21 cellular contexts compared by ENCODE assay signal in genomic region chr4:136121431-136121830, GRCh38.
"Had no signal": no experiment of that assay in that cellular context is flagged by ENCODE, and none has a peak within 500 bp of the region (broad histone marks: within the 10 kb centered on the region; RNA-seq: fewer than 3 reads in every experiment).

No MANE protein-coding gene starts in this region.

- H3K27me3 Mint-ChIP-seq: activated B cell treated with CpG ODN at 0.5 μM for 24 hours; activated CD4-positive, alpha-beta memory T cell treated with anti-CD3 and anti-CD28 coated beads for 36 hours; activated CD8-positive, alpha-beta memory T cell treated with anti-CD3 and anti-CD28 coated beads, Interleukin-2, amount 10 ng/mL, durations not matched to agents 7 days and 5 days; activated naive CD8-positive, alpha-beta T cell had no signal

- H3K4me1 Mint-ChIP-seq: activated B cell treated with CpG ODN at 0.5 μM for 24 hours; activated CD8-positive, alpha-beta memory T cell treated with anti-CD3 and anti-CD28 coated beads, Interleukin-2, amount 10 ng/mL, durations not matched to agents 7 days and 5 days; nephron; stimulated activated effector memory CD8-positive, alpha-beta T cell treated with anti-CD3 and anti-CD28 coated beads, Interleukin-12 subunit alpha, Interleukin-12 subunit beta, amount 100 ng/mL, for 72 hours had no signal

- H3K9ac ChIP-seq: parathyroid adenoma had no signal

- ATAC-seq: activated CD8-positive, alpha-beta memory T cell treated with anti-CD3 and anti-CD28 coated beads, Interleukin-2, amount 10 ng/mL, durations not matched to agents 7 days and 5 days; foreskin keratinocyte; stimulated activated effector memory CD8-positive, alpha-beta T cell treated with anti-CD3 and anti-CD28 coated beads, Interleukin-12 subunit alpha, Interleukin-12 subunit beta, amount 100 ng/mL, for 72 hours had no signal

- H3K36me3 Mint-ChIP-seq: activated CD4-positive, alpha-beta memory T cell treated with anti-CD3 and anti-CD28 coated beads for 36 hours; activated CD8-positive, alpha-beta memory T cell treated with anti-CD3 and anti-CD28 coated beads, Interleukin-2, amount 10 ng/mL, durations not matched to agents 7 days and 5 days; activated naive CD8-positive, alpha-beta T cell; stimulated activated effector memory CD8-positive, alpha-beta T cell treated with anti-CD3 and anti-CD28 coated beads, Interleukin-12 subunit alpha, Interleukin-12 subunit beta, amount 100 ng/mL, for 72 hours had no signal

- H3K4me1 ChIP-seq: foreskin keratinocyte, parathyroid adenoma, sigmoid colon, testis, upper lobe of left lung had no signal

- H3K4me3 ChIP-seq: cardiac muscle cell, hepatocyte, lung, sigmoid colon, testis, upper lobe of left lung had no signal

- H3K36me3 ChIP-seq: cardiac muscle cell, sigmoid colon, upper lobe of left lung had no signal

- H3K27ac ChIP-seq: cardiac muscle cell, epithelial cell of prostate, foreskin keratinocyte, hepatocyte, parathyroid adenoma, sigmoid colon, testis, upper lobe of left lung had no signal

- H3K9me3 ChIP-seq: sigmoid colon, testis, upper lobe of left lung had no signal

- H3K4me3 Mint-ChIP-seq: activated B cell treated with CpG ODN at 0.5 μM for 24 hours; activated CD4-positive, alpha-beta memory T cell treated with anti-CD3 and anti-CD28 coated beads for 36 hours; activated CD8-positive, alpha-beta memory T cell treated with anti-CD3 and anti-CD28 coated beads, Interleukin-2, amount 10 ng/mL, durations not matched to agents 7 days and 5 days; activated naive CD8-positive, alpha-beta T cell; nephron; stimulated activated effector memory CD8-positive, alpha-beta T cell treated with anti-CD3 and anti-CD28 coated beads, Interleukin-12 subunit alpha, Interleukin-12 subunit beta, amount 100 ng/mL, for 72 hours; T-helper 2 cell treated with Interferon-gamma antibody and Interleukin-4, amounts not matched to agents 5 μg/mL and 100 μg/mL, for 36 hours had no signal

- H3K27ac Mint-ChIP-seq: activated B cell treated with CpG ODN at 0.5 μM for 24 hours; activated CD4-positive, alpha-beta memory T cell treated with anti-CD3 and anti-CD28 coated beads for 36 hours; activated CD8-positive, alpha-beta memory T cell treated with anti-CD3 and anti-CD28 coated beads, Interleukin-2, amount 10 ng/mL, durations not matched to agents 7 days and 5 days; activated naive CD8-positive, alpha-beta T cell; nephron; stimulated activated effector memory CD8-positive, alpha-beta T cell treated with anti-CD3 and anti-CD28 coated beads, Interleukin-12 subunit alpha, Interleukin-12 subunit beta, amount 100 ng/mL, for 72 hours; T-helper 2 cell treated with Interferon-gamma antibody and Interleukin-4, amounts not matched to agents 5 μg/mL and 100 μg/mL, for 36 hours had no signal

- H3K9me3 Mint-ChIP-seq: nephron had no signal

- H2AFZ ChIP-seq: hepatocyte, parathyroid adenoma had no signal

- H3K27me3 ChIP-seq: cardiac muscle cell, foreskin keratinocyte, hepatocyte, sigmoid colon, testis, upper lobe of left lung had no signal

- H3K4me2 ChIP-seq: hepatocyte had no signal

- DNase-seq: activated B cell treated with CpG ODN at 0.5 μM for 24 hours; activated CD4-positive, alpha-beta memory T cell treated with anti-CD3 and anti-CD28 coated beads for 36 hours; activated CD4-positive, alpha-beta T cell treated with anti-CD3 and anti-CD28 coated beads for 4 hours; activated CD8-positive, alpha-beta memory T cell treated with anti-CD3 and anti-CD28 coated beads, Interleukin-2, amount 10 ng/mL, durations not matched to agents 7 days and 5 days; amniotic stem cell; islet precursor cell; midbrain; sigmoid colon; stimulated activated CD4-positive, alpha-beta T cell treated with anti-CD3 and anti-CD28 coated beads, Interleukin-4, amount 100 ng/mL, for 24 hours; testis; upper lobe of left lung had no signal
